ENCODE assay signal across 9 cellular contexts in genomic region chr17:38921756-38922411, GRCh38. TPM values are rescaled to one million over a fixed set of nuclear protein-coding genes. Genes with fewer than 3 reads are reported as not detected.
DNase-seq lines count a peak whose midpoint lies in the region; ATAC-seq and TF ChIP-seq lines count a peak whose summit lies in the region.
"Had no signal": no experiment of that assay in that cellular context is flagged by ENCODE, and none has a peak within 500 bp of the region (broad histone marks: within the 10 kb centered on the region; RNA-seq: fewer than 3 reads in every experiment).

No MANE protein-coding gene starts in this region.

- H3K36me3 Mint-ChIP-seq in Caco-2 (ENCODE audit: insufficient read depth, unreplicated experiment): peaks cover 34% of the 10 kb centered on the region
- peaks cover 53% of the 10 kb centered on the region for H3K36me3 Mint-ChIP-seq in dendritic cell treated with granulocyte-macrophage colony-stimulating factor and Interleukin-4, amounts not matched to agents 40 ng/mL and 50 ng/mL, for 4 days (ENCODE audit: low read depth)

- ATAC-seq in HG02642 (IDR thresholded peaks at IDR 0.05; ENCODE audit: poor library complexity, unreplicated experiment): no peak
- ATAC-seq in GM19467 (IDR thresholded peaks at IDR 0.05; ENCODE audit: unreplicated experiment): no peak

- TF ChIP-seq CTCF in Caco-2 (IDR thresholded peaks at IDR 0.05; ENCODE audit: insufficient read depth in 1 of 2, low read depth in 1 of 2, low read length in 1 of 2, severe bottlenecking in 1 of 2, unreplicated experiment in 1 of 2) (no peak), OCI-LY1 (IDR thresholded peaks at IDR 0.05; ENCODE audit: low read length) (no peak)

- no peaks in the 10 kb centered on the region for H3K4me1 ChIP-seq in Caco-2
- H3K4me1 ChIP-seq in OCI-LY1 (ENCODE audit: insufficient read depth, low read length, severe bottlenecking): peaks cover 12% of the 10 kb centered on the region

- H3K79me2 ChIP-seq in OCI-LY1 (ENCODE audit: insufficient read depth, low read length): no peaks in the 10 kb centered on the region

- H3K4me3 Mint-ChIP-seq in Caco-2 (ENCODE audit: unreplicated experiment): no peak overlapping the region
- H3K4me3 Mint-ChIP-seq in dendritic cell treated with granulocyte-macrophage colony-stimulating factor and Interleukin-4, amounts not matched to agents 40 ng/mL and 50 ng/mL, for 4 days: no peak overlapping the region

- H3K9me2 ChIP-seq in OCI-LY1 (ENCODE audit: low read depth, low read length): no peaks in the 10 kb centered on the region

- H3K27me3 Mint-ChIP-seq in Caco-2 (ENCODE audit: insufficient read depth, unreplicated experiment): no peaks in the 10 kb centered on the region
- no peaks in the 10 kb centered on the region for H3K27me3 Mint-ChIP-seq in dendritic cell treated with granulocyte-macrophage colony-stimulating factor and Interleukin-4, amounts not matched to agents 40 ng/mL and 50 ng/mL, for 4 days

- H3K9ac ChIP-seq in OCI-LY1 (ENCODE audit: low read length): no peak overlapping the region

- intact Hi-C loops in Caco-2 (cut with micrococcal nuclease; ENCODE audit: unreplicated experiment) (loop anchor here (5.0 kb wide), 1 partner anchor 50 kb away; the partner anchor contains the start of gene LASP1), posterior vena cava (cut with DNase I) (loop anchor here in 1 of 2 donors (5.0 kb wide), 1 partner anchor 50 kb away; the partner anchor contains the start of gene LASP1)
- intact Hi-C loops in dendritic cell treated with granulocyte-macrophage colony-stimulating factor and Interleukin-4, amounts not matched to agents 40 ng/mL and 50 ng/mL, for 4 days (cut with micrococcal nuclease): no loop called here

- H3K9me3 Mint-ChIP-seq in Caco-2 (ENCODE audit: unreplicated experiment): no peaks in the 10 kb centered on the region
- no peaks in the 10 kb centered on the region for H3K9me3 Mint-ChIP-seq in dendritic cell treated with granulocyte-macrophage colony-stimulating factor and Interleukin-4, amounts not matched to agents 40 ng/mL and 50 ng/mL, for 4 days

- peak overlapping the region; percentile 8 for H3K27ac Mint-ChIP-seq in Caco-2 (ENCODE audit: unreplicated experiment)
- peak overlapping the region; percentile 59 for H3K27ac Mint-ChIP-seq in dendritic cell treated with granulocyte-macrophage colony-stimulating factor and Interleukin-4, amounts not matched to agents 40 ng/mL and 50 ng/mL, for 4 days

- CTCF ChIA-PET in Caco-2 (lab: Charles Lee): interaction anchor here (0.5 kb wide), 1 partner anchor 57 kb away, joined by 4 read pairs; no protein-coding TSS in a partner anchor

- H3K27ac ChIP-seq in OCI-LY1 (ENCODE audit: low read depth, low read length, poor library complexity, severe bottlenecking): peak overlapping the region; percentile 46

- H3K9me3 ChIP-seq in Caco-2: no peaks in the 10 kb centered on the region
- H3K9me3 ChIP-seq in OCI-LY1 (ENCODE audit: low read length): no peaks in the 10 kb centered on the region
- H3K9me3 ChIP-seq: adrenal gland had no signal

- H3K27me3 ChIP-seq in Caco-2 (replicated peaks; ENCODE audit: control insufficient read depth, insufficient read depth, low read length): no peaks in the 10 kb centered on the region
- no peaks in the 10 kb centered on the region for H3K27me3 ChIP-seq in OCI-LY1 (ENCODE audit: insufficient read depth, low read length)
- H3K27me3 ChIP-seq: adrenal gland had no signal

- H2AFZ ChIP-seq in OCI-LY1 (ENCODE audit: low read length): no peak overlapping the region

- H3F3A ChIP-seq in OCI-LY1 (ENCODE audit: insufficient read depth, low read length): no peaks in the 10 kb centered on the region

- H3K36me3 ChIP-seq in Caco-2 (ENCODE audit: control insufficient read depth, insufficient read depth, low read length) (peaks cover 2% of the 10 kb centered on the region), OCI-LY1 (ENCODE audit: insufficient read depth, low read length) (peaks cover 32% of the 10 kb centered on the region)

- H3K4me3 ChIP-seq in Caco-2 (ENCODE audit: low read depth, low read length) (no peak overlapping the region), OCI-LY1 (ENCODE audit: low read depth, low read length, poor library complexity, severe bottlenecking) (no peak overlapping the region)
- H3K4me3 ChIP-seq: adrenal gland had no signal

- DNase-seq in Caco-2: no peak
- DNase-seq in posterior vena cava (ENCODE audit: low spot score): peak; percentile 78
- no peak for DNase-seq in AG08395 (ENCODE audit: low spot score)
- no peak for DNase-seq in A172 (ENCODE audit: low spot score)

- H3K4me1 Mint-ChIP-seq in Caco-2 (ENCODE audit: low read depth, unreplicated experiment): no peaks in the 10 kb centered on the region
- H3K4me1 Mint-ChIP-seq in dendritic cell treated with granulocyte-macrophage colony-stimulating factor and Interleukin-4, amounts not matched to agents 40 ng/mL and 50 ng/mL, for 4 days (ENCODE audit: low read depth): peaks cover 67% of the 10 kb centered on the region

- H3K4me2 ChIP-seq in OCI-LY1 (ENCODE audit: low read length): no peak overlapping the region

- BruUV-seq in Caco-2 (replicated peaks; lab: Mats Ljungman, UMichigan): no TSS peak

- POLR2A ChIA-PET in Caco-2 (lab: Charles Lee): no interaction called here

- no peaks in the 10 kb centered on the region for H4K20me1 ChIP-seq in OCI-LY1 (ENCODE audit: insufficient read depth, low read length)

RNA-seq across cellular contexts. Expression of gene FBXO47, which starts 45.3 kb away (rescaled TPM):
- total RNA-seq in Caco-2 (2022) (not detected in 2 replicates), posterior vena cava (not detected)
- not detected in 2 replicates for total RNA-seq in A172 (2014; rRNA removed; shearing (Covaris generic))
- total RNA-seq: adrenal gland had no signal

RNA-seq across cellular contexts. Expression of gene LASP1, which starts 52.0 kb away (rescaled TPM):
- 137 and 143 TPM in 2 replicates for total RNA-seq in Caco-2 (2022)
- 100 to 1,000 TPM in 1 of 2 donors, 10 to 100 TPM in 1; 95.2 to 119 TPM for total RNA-seq in posterior vena cava
- total RNA-seq in A172 (2014; rRNA removed; shearing (Covaris generic)): 248 and 270 TPM in 2 replicates
